In the genomic region with DNA sequence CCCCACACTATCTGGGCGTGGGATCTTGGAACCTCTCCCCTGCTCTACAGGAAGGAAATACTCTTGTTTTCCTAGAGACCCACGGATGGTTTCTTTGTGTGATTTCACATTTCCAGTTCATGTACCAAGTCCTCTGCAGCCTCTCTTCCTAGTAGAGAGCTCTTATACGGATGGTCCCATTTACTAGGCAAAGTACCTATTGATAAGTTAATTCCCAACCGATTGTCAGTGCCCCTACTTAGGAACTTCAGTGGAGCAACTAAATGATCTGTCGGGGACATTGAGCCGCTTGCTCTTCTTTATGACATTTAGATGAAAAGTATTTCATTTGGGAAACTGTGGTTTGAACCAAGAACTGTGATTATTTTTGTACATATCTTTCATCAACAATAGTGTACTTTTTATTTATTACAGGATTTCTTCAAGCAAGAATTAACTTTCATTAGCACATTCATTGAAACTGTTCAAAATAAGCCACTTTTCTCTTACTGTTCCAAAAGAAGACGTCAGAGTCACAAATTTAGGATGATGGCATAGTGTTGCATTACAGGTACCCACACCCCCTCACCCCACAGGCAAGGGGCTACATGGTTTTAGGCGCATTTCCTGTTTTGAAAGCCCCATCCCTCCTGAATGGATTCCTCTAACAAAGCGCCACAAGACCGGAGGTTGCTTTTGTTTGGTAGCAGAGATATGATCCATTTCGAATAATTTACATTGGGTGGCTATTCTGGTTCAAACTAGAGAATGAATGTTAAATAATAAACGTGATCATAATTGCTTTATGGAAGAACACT, we compare ENCODE assay signal across 30 cellular contexts. TPM values are rescaled to one million over a fixed set of nuclear protein-coding genes. Genes with fewer than 3 reads are reported as not detected.
"Had no signal": no experiment of that assay in that cellular context is flagged by ENCODE, and none has a peak within 500 bp of the region (broad histone marks: within the 10 kb centered on the region; RNA-seq: fewer than 3 reads in every experiment).

No MANE protein-coding gene starts in this region.

- H3K36me3 ChIP-seq: ascending aorta, cardiac muscle cell, MG63, Peyer's patch, SJSA1 had no signal

- ATAC-seq: activated CD4-positive, alpha-beta T cell treated with anti-CD3 and anti-CD28 coated beads for 36 hours; activated CD4-positive, CD25-positive, alpha-beta regulatory T cell treated with anti-CD3 and anti-CD28 coated beads, Interleukin-2, amount 50 U/mL, for 24 hours; activated CD8-positive, alpha-beta T cell treated with anti-CD3 and anti-CD28 coated beads, Interleukin-2, amount 10 ng/mL, durations not matched to agents 7 days and 5 days; PC-3 had no signal

- DNase-seq: activated CD4-positive, alpha-beta T cell treated with anti-CD3 and anti-CD28 coated beads for 36 hours; activated CD4-positive, alpha-beta T cell treated with anti-CD3 and anti-CD28 coated beads, Interleukin-2, amount 10 ng/mL, durations not matched to agents 7 days and 5 days; activated CD4-positive, alpha-beta T cell treated with anti-CD3 and anti-CD28 coated beads, Interleukin-2, amount 50 U/mL, for 48 hours; activated CD8-positive, alpha-beta T cell treated with anti-CD3 and anti-CD28 coated beads, Interleukin-2, amount 10 ng/mL, durations not matched to agents 7 days and 5 days; activated gamma-delta T cell; activated naive CD4-positive, alpha-beta T cell treated with Interleukin-2 at 50 U/mL for 16 hours; activated naive CD8-positive, alpha-beta T cell treated with anti-CD3 and anti-CD28 coated beads, Interleukin-2, amount 10 ng/mL, durations not matched to agents 7 days and 5 days; activated T-cell treated with anti-CD3 and anti-CD28 coated beads, Interleukin-2, amount 50 U/mL, for 24 hours; amygdala; Kasumi-1; MG63; NCI-H1048; NCI-H1105 treated with DMSO at 0.1 percent for 48 hours; NCI-H1436 treated with DMSO at 0.1 percent for 48 hours; NCI-H1694 treated with DMSO at 0.1 percent for 48 hours; NCI-H2029; NCI-H345; NCI-H524 treated with DMSO at 0.1 percent for 48 hours; PC-3; Peyer's patch; RPMI8226; SHP77 treated with DMSO at 0.1 percent for 48 hours; SK-N-SH had no signal

- H3K4me1 ChIP-seq: ascending aorta, Peyer's patch, SJSA1 had no signal

- H3K4me3 ChIP-seq: ascending aorta, cardiac muscle cell, MG63, Peyer's patch, SJSA1 had no signal

- H3K9ac ChIP-seq: SK-N-SH had no signal

- H3K9me3 ChIP-seq: ascending aorta, MG63, Peyer's patch, SJSA1, SK-N-SH had no signal

- H3K4me2 ChIP-seq: SK-N-SH had no signal

- H3K27ac ChIP-seq: ascending aorta, cardiac muscle cell, Peyer's patch, SJSA1 had no signal

- FAIRE-seq: TTC549 had no signal

- H3K27me3 ChIP-seq: ascending aorta, cardiac muscle cell, Peyer's patch, SJSA1 had no signal

RNA-seq across cellular contexts. Expression of gene ELMOD1, which starts 34.2 kb away (rescaled TPM):
- total RNA-seq: activated CD4-positive, alpha-beta T cell treated with anti-CD3 and anti-CD28 coated beads for 36 hours; activated CD4-positive, alpha-beta T cell treated with anti-CD3 and anti-CD28 coated beads, Interleukin-2, amount 10 ng/mL, durations not matched to agents 7 days and 5 days; activated CD8-positive, alpha-beta T cell treated with anti-CD3 and anti-CD28 coated beads, Interleukin-2, amount 10 ng/mL, durations not matched to agents 7 days and 5 days; activated naive CD8-positive, alpha-beta T cell treated with anti-CD3 and anti-CD28 coated beads, Interleukin-2, amount 10 ng/mL, durations not matched to agents 7 days and 5 days; activated T-helper 2 cell treated with anti-CD3 and anti-CD28 coated beads, Interferon-gamma antibody, Interleukin-2, Interleukin-4, amounts not matched to agents 10 μg/mL and 5 μg/mL and 100 μg/mL, durations not matched to agents 14 hours and 24 hours and 36 hours; ascending aorta; NCI-H460; PC-3; Peyer's patch had no signal
- polyA plus RNA-seq: SK-N-SH had no signal
